9 cellular contexts compared by ENCODE assay signal in the genomic region with DNA sequence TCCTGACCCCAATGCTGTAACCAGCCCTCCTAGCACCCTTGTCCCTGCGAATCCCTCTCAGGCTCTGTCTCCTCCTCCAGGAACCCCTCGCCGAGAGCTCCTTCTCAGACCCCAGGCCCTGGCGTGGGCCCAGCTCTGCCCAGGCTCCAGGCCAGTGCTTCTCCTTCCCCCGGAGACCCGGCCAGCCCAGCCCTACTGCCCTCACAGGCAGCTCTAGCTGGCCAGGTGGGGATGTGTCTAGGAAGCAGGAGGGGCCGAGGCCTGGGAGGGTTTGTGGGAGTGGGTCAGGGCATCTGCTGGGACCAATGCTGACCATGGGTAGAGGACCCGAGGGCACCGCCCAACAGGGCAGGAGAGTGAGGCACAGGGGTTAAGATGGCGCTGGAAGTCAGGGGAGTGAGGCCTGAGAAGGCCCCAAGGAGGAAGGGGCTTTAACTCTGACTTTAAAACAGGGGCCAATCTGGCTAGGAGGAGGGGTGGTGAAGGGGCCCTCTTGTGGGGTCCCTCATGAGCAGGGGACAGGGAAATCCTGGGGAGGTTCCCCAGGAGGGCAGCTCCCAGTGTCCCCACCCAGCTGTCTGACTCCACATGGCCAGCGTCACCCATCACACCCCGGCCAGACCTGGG.
"Had no signal": no experiment of that assay in that cellular context is flagged by ENCODE, and none has a peak within 500 bp of the region (broad histone marks: within the 10 kb centered on the region; RNA-seq: fewer than 3 reads in every experiment).

No MANE protein-coding gene starts in this region.

- H3K4me3 Mint-ChIP-seq: T-helper 17 cell had no signal

- ATAC-seq: foreskin keratinocyte; right cardiac atrium; stimulated activated naive CD8-positive, alpha-beta T cell treated with anti-CD3 and anti-CD28 coated beads, Interleukin-15, Interleukin-2, amounts not matched to agents 100 U/mL and 50 U/mL, for 24 hours; T-helper 17 cell had no signal

- H3K4me1 ChIP-seq: foreskin keratinocyte had no signal

- H3K4me1 Mint-ChIP-seq: T-helper 17 cell had no signal

- H3K36me3 ChIP-seq: neutrophil had no signal

- H3K9me3 ChIP-seq: neutrophil, testis had no signal

- DNase-seq: activated CD4-positive, alpha-beta T cell treated with anti-CD3 and anti-CD28 coated beads, Interleukin-2, amount 50 U/mL, for 1 hour; activated gamma-delta T cell treated with Interleukin-2 at 50 U/mL for 16 hours; activated T-cell treated with anti-CD3 and anti-CD28 coated beads for 4 hours; foreskin keratinocyte; stimulated activated naive CD8-positive, alpha-beta T cell treated with anti-CD3 and anti-CD28 coated beads, Interleukin-15, Interleukin-2, amounts not matched to agents 100 U/mL and 50 U/mL, for 24 hours; testis had no signal

- H3K27me3 ChIP-seq: testis had no signal

- H3K27ac ChIP-seq: foreskin keratinocyte, neutrophil, testis had no signal

- H3K4me3 ChIP-seq: testis had no signal

- H3K27ac Mint-ChIP-seq: T-helper 17 cell had no signal
